In genomic region chr17:78601577-78602190, GRCh38 we compare ENCODE assay signal across 1 cellular context.
TF ChIP-seq lines count a peak whose summit lies in the region.

No MANE protein-coding gene starts in this region.

TF ChIP-seq in HepG2, 621 proteins besides CTCF, POLR2A, EP300 and RAD21 (continued from another document and continues in another):
- TF ChIP-seq ZBTB8A (CRISPR knock-in tag; IDR thresholded peaks at IDR 0.05; ENCODE audit: borderline replicate concordance, low read depth): no peak
- peak; percentile 91 for TF ChIP-seq DNMT3B (CRISPR knock-in tag; conservative IDR thresholded peaks at IDR 0.05)
- peak; percentile 41; the same call in 1 of the 2 replicates for TF ChIP-seq ZBTB14 (CRISPR knock-in tag; IDR thresholded peaks at IDR 0.05)
- no peak for TF ChIP-seq KLF13 (CRISPR knock-in tag; IDR thresholded peaks at IDR 0.05)
- peak; percentile 34; the same call in 1 of the 2 replicates for TF ChIP-seq STAG1 (CRISPR knock-in tag; IDR thresholded peaks at IDR 0.05)
- no peak for TF ChIP-seq SCMH1 (CRISPR knock-in tag; IDR thresholded peaks at IDR 0.05; ENCODE audit: borderline replicate concordance)
- peak; percentile 72; the same call in 1 of the 2 replicates for TF ChIP-seq SIX1 (CRISPR knock-in tag; IDR thresholded peaks at IDR 0.05; ENCODE audit: borderline replicate concordance)
- TF ChIP-seq MED1 (CRISPR knock-in tag; IDR thresholded peaks at IDR 0.05): peak; percentile 98
- no peak for TF ChIP-seq REXO4 (CRISPR knock-in tag; IDR thresholded peaks at IDR 0.05; ENCODE audit: borderline replicate concordance)
- TF ChIP-seq MAX (IDR thresholded peaks at IDR 0.05): peak; percentile 40; the same call in 1 of the 2 replicates
- TF ChIP-seq PAF1 (CRISPR knock-in tag; IDR thresholded peaks at IDR 0.05): no peak
- TF ChIP-seq PBX3 (CRISPR knock-in tag; IDR thresholded peaks at IDR 0.05; ENCODE audit: borderline replicate concordance): no peak
- no peak for TF ChIP-seq DBP (CRISPR knock-in tag; IDR thresholded peaks at IDR 0.05; ENCODE audit: not compliant biosample characterization)
- 0 out of 2 replicates have a peak, but pooled peaks have one; percentile 34 for TF ChIP-seq ZNF513 (CRISPR knock-in tag; conservative IDR thresholded peaks at IDR 0.05)
- peak; percentile 91 for TF ChIP-seq ATF3 (CRISPR knock-in tag; IDR thresholded peaks at IDR 0.05)
- TF ChIP-seq SRSF1 (optimal IDR thresholded peaks at IDR 0.05; ENCODE audit: low read depth, low read length): no peak
- TF ChIP-seq SMAD9 (CRISPR knock-in tag; IDR thresholded peaks at IDR 0.05): no peak
- peak; percentile 81; the same call in 1 of the 2 replicates for TF ChIP-seq SPEN (CRISPR knock-in tag; IDR thresholded peaks at IDR 0.05; ENCODE audit: low read depth)
- 0 out of 2 replicates have a peak, but pooled peaks have one; percentile 10 for TF ChIP-seq RFX3 (CRISPR knock-in tag; IDR thresholded peaks at IDR 0.05)
- TF ChIP-seq ZNF841 (CRISPR knock-in tag; IDR thresholded peaks at IDR 0.05; ENCODE audit: borderline replicate concordance): no peak
- TF ChIP-seq E2F1 (CRISPR knock-in tag; IDR thresholded peaks at IDR 0.05): peak; percentile 43; the same call in 1 of the 2 replicates
- TF ChIP-seq ATF1 (CRISPR knock-in tag; IDR thresholded peaks at IDR 0.05): peak; percentile 68; the same call in 1 of the 2 replicates
- no peak for TF ChIP-seq ZNF382 (CRISPR knock-in tag; IDR thresholded peaks at IDR 0.05; ENCODE audit: borderline replicate concordance)
- no peak for TF ChIP-seq GPBP1L1 (CRISPR knock-in tag; IDR thresholded peaks at IDR 0.05)
- TF ChIP-seq ZBTB39 (CRISPR knock-in tag; IDR thresholded peaks at IDR 0.05): no peak
- TF ChIP-seq TIGD3 (CRISPR knock-in tag; IDR thresholded peaks at IDR 0.05; ENCODE audit: borderline replicate concordance): no peak
- peak; percentile 87; the same call in 1 of the 2 replicates for TF ChIP-seq ZNF747 (CRISPR knock-in tag; IDR thresholded peaks at IDR 0.05; ENCODE audit: borderline replicate concordance)
- TF ChIP-seq DRAP1 (CRISPR knock-in tag; IDR thresholded peaks at IDR 0.05): peak; percentile 65
- no peak; the same call in 1 of the 2 replicates for TF ChIP-seq KDM3A (CRISPR knock-in tag; IDR thresholded peaks at IDR 0.05; ENCODE audit: low read depth)
- peak; percentile 90 for TF ChIP-seq NKX3-1 (CRISPR knock-in tag; IDR thresholded peaks at IDR 0.05)
- TF ChIP-seq ZNF879 (CRISPR knock-in tag; IDR thresholded peaks at IDR 0.05): no peak
- no peak for TF ChIP-seq JDP2 (CRISPR knock-in tag; IDR thresholded peaks at IDR 0.05; ENCODE audit: borderline replicate concordance)
- no peak for TF ChIP-seq HNF1A (IDR thresholded peaks at IDR 0.05; ENCODE audit: low read depth)
- peak; percentile 81; the same call in 1 of the 2 replicates for TF ChIP-seq HNF1A (CRISPR knock-in tag; IDR thresholded peaks at IDR 0.05; ENCODE audit: borderline replicate concordance)
- no peak for TF ChIP-seq KDM5A (IDR thresholded peaks at IDR 0.05; ENCODE audit: borderline replicate concordance, low read length)
- no peak for TF ChIP-seq NFE2 (CRISPR knock-in tag; IDR thresholded peaks at IDR 0.05)
- TF ChIP-seq THAP7 (CRISPR knock-in tag; IDR thresholded peaks at IDR 0.05): no peak; the same call in 1 of the 2 replicates
- peak; percentile 75; the same call in 1 of the 2 replicates for TF ChIP-seq ZNF644 (CRISPR knock-in tag; IDR thresholded peaks at IDR 0.05; ENCODE audit: low read depth)
- TF ChIP-seq HBP1 (CRISPR knock-in tag; IDR thresholded peaks at IDR 0.05; ENCODE audit: low read depth): no peak
- TF ChIP-seq ZFP90 (CRISPR knock-in tag; IDR thresholded peaks at IDR 0.05; ENCODE audit: borderline replicate concordance): peak; percentile 59; the same call in 1 of the 2 replicates
- no peak for TF ChIP-seq GTF2F1 (IDR thresholded peaks at IDR 0.05; ENCODE audit: low read length)
- peak; percentile 64 for TF ChIP-seq SRF (IDR thresholded peaks at IDR 0.05; ENCODE audit: low read depth, low read length)
- TF ChIP-seq MED13 (CRISPR knock-in tag; IDR thresholded peaks at IDR 0.05): peak; percentile 92
